ENCODE assay signal across 8 cellular contexts in the genomic region with DNA sequence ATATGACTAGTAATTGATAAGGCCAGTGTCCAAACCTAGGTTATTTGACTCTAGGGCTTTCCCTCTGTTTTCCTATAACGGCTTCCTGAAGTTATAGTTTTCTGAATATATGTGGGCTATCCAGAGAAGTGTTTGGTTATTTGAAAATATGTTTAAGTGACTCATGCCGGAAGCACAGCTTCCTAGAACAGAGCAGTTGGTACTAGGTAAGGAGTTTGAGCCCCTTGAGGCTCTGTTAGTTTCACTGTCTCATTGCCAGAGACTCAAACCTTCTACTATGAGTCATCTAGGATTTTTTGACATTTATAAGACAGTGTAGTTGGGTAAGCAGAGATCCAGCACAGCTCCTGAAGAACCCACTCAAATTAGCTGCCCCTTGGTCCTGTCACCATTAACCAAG. TPM values are rescaled to one million over a fixed set of nuclear protein-coding genes. Genes with fewer than 3 reads are reported as not detected.
DNase-seq lines count a peak whose midpoint lies in the region; ATAC-seq and TF ChIP-seq lines count a peak whose summit lies in the region.

No MANE protein-coding gene starts in this region.

- H3K36me3 ChIP-seq in PC-9 (ENCODE audit: low read depth) (no peaks in the 10 kb centered on the region), right lobe of liver (no peaks in the 10 kb centered on the region)

- H3K27ac ChIP-seq in PC-9 (no peak overlapping the region), right lobe of liver (no peak overlapping the region)

- H3K27me3 ChIP-seq in PC-9 (ENCODE audit: insufficient read depth, low read depth) (no peaks in the 10 kb centered on the region), right lobe of liver (no peaks in the 10 kb centered on the region)

- H4K20me1 ChIP-seq in PC-9 (ENCODE audit: insufficient read depth) = no peaks in the 10 kb centered on the region

- H3K4me2 ChIP-seq in PC-9 = no peak overlapping the region

- H3K36me3 Mint-ChIP-seq in activated naive CD8-positive, alpha-beta T cell treated with anti-CD3 and anti-CD28 coated beads for 36 hours = peaks cover 7% of the 10 kb centered on the region

- TF ChIP-seq POLR2A in right lobe of liver (IDR thresholded peaks at IDR 0.05) = no peak

- H3K4me1 Mint-ChIP-seq in activated naive CD8-positive, alpha-beta T cell treated with anti-CD3 and anti-CD28 coated beads for 36 hours = peaks cover 43% of the 10 kb centered on the region

- 61% methylated on average over 2 of the region's 2 CpGs for WGBS in right lobe of liver (ENCODE audit: insufficient coverage, low coverage, low lambda C conversion rate, missing lambda C conversion rate)

- peak; percentile 97 for ATAC-seq in HG03175 (IDR thresholded peaks at IDR 0.05; ENCODE audit: unreplicated experiment)
- ATAC-seq in HG03457 (IDR thresholded peaks at IDR 0.05; ENCODE audit: unreplicated experiment) = no peak
- ATAC-seq in right lobe of liver = no peak

- no peaks in the 10 kb centered on the region for H3K9me2 ChIP-seq in PC-9 (ENCODE audit: insufficient read depth)

- CTCF ChIA-PET in PC-9 (lab: Charles Lee) = interaction anchor here (1.1 kb wide), 1 partner anchor 26 kb away, joined by 3 read pairs; no protein-coding TSS in a partner anchor

- no peak overlapping the region for H3K4me3 Mint-ChIP-seq in activated naive CD8-positive, alpha-beta T cell treated with anti-CD3 and anti-CD28 coated beads for 36 hours

- no peak overlapping the region for H3K4me3 ChIP-seq in PC-9
- no peak overlapping the region for H3K4me3 ChIP-seq in right lobe of liver

- DNase-seq in stimulated activated naive CD4-positive, alpha-beta T cell treated with Interleukin-2 at 50 U/mL for 16 hours (lab: John Stamatoyannopoulos, UW) = peak; percentile 21
- no peak for DNase-seq in stimulated activated naive CD4-positive, alpha-beta T cell (lab: John Stamatoyannopoulos, UW)
- DNase-seq in activated naive CD8-positive, alpha-beta T cell treated with anti-CD3 and anti-CD28 coated beads for 36 hours = peak; percentile 18
- no peak for DNase-seq in PC-9
- DNase-seq in medulla oblongata (ENCODE audit: extremely low spot score) = no peak
- no peak for DNase-seq in right lobe of liver

- H3K27me3 Mint-ChIP-seq in activated naive CD8-positive, alpha-beta T cell treated with anti-CD3 and anti-CD28 coated beads for 36 hours = no peaks in the 10 kb centered on the region

- no peaks in the 10 kb centered on the region for H3K79me2 ChIP-seq in PC-9 (ENCODE audit: low read depth)

- H2AFZ ChIP-seq in PC-9 = no peak overlapping the region

- POLR2A ChIA-PET in PC-9 (lab: Charles Lee; ENCODE audit: unreplicated experiment) = interaction anchor here (0.6 kb wide), 1 partner anchor 27 kb away, joined by 4 read pairs; no protein-coding TSS in a partner anchor

- no TSS peak for BruUV-seq in PC-9 (replicated peaks; lab: Mats Ljungman, UMichigan)

- no peaks in the 10 kb centered on the region for H3F3A ChIP-seq in PC-9 (ENCODE audit: insufficient read depth, low read depth)

- intact Hi-C loops in PC-9 (cut with micrococcal nuclease; ENCODE audit: unreplicated experiment) (no loop called here), right lobe of liver (cut with DNase I) (no loop called here)

- no peak for TF ChIP-seq CTCF in PC-9 (conservative IDR thresholded peaks at IDR 0.05)
- no peak for TF ChIP-seq CTCF in right lobe of liver (IDR thresholded peaks at IDR 0.05)

- H3K4me1 ChIP-seq in PC-9 (replicated peaks; ENCODE audit: insufficient read depth) = no peaks in the 10 kb centered on the region
- H3K4me1 ChIP-seq in right lobe of liver = no peaks in the 10 kb centered on the region

- H3K9me3 ChIP-seq in PC-9 (ENCODE audit: insufficient read depth, low read depth) (no peaks in the 10 kb centered on the region), right lobe of liver (no peaks in the 10 kb centered on the region)

- H3K27ac Mint-ChIP-seq in activated naive CD8-positive, alpha-beta T cell treated with anti-CD3 and anti-CD28 coated beads for 36 hours = peak overlapping the region; percentile 69

- no peaks in the 10 kb centered on the region for H3K9me3 Mint-ChIP-seq in activated naive CD8-positive, alpha-beta T cell treated with anti-CD3 and anti-CD28 coated beads for 36 hours

RNA-seq across cellular contexts. Expression of gene LEPR, which starts 27.1 kb away (rescaled TPM):
- 1 to 10 TPM; 1.6 to 2.2 TPM for total RNA-seq in activated naive CD8-positive, alpha-beta T cell treated with anti-CD3 and anti-CD28 coated beads for 36 hours
- 20.6 and 34.8 TPM in 2 replicates for total RNA-seq in PC-9 (2021)
- total RNA-seq in right lobe of liver = 100 to 1,000 TPM in 2 of 6 experiments, 10 to 100 TPM in 4; 26.8 to 264 (median 57.1) TPM

RNA-seq across cellular contexts. Expression of gene LEPROT, which starts 27.1 kb away (rescaled TPM):
- 10 to 100 TPM; 10.9 to 11.3 TPM for total RNA-seq in activated naive CD8-positive, alpha-beta T cell treated with anti-CD3 and anti-CD28 coated beads for 36 hours
- total RNA-seq in PC-9 (2021) (80.1 and 113 TPM in 2 replicates), right lobe of liver (10 to 100 TPM; 26.6 to 50.2 (median 37.5) TPM)

Comparison
In these comparisons a context has a peak if more than half of its experiments do, and no peak if none do; other contexts are left out.
1. DNase-seq: peak in stimulated activated naive CD4-positive, alpha-beta T cell treated with Interleukin-2 at 50 U/mL for 16 hours (single experiment) and activated naive CD8-positive, alpha-beta T cell treated with anti-CD3 and anti-CD28 coated beads for 36 hours (single experiment); none in stimulated activated naive CD4-positive, alpha-beta T cell (0 of 6), PC-9 (0 of 2), medulla oblongata (single experiment) and right lobe of liver (0 of 3).